15 cellular contexts compared by ENCODE assay signal in genomic region chr17:69967910-69968411, GRCh38.
A peak's percentile ranks its signal among the peaks of the same experiment; 100 is the strongest.
DNase-seq lines count a peak whose midpoint lies in the region; ATAC-seq and TF ChIP-seq lines count a peak whose summit lies in the region.
"Had no signal": no experiment of that assay in that cellular context is flagged by ENCODE, and none has a peak within 500 bp of the region (broad histone marks: within the 10 kb centered on the region; RNA-seq: fewer than 3 reads in every experiment).

No MANE protein-coding gene starts in this region.

- H3K4me3 ChIP-seq in AG09309 (ENCODE audit: control insufficient read depth, low read depth, low read length) = no peak overlapping the region
- H3K4me3 ChIP-seq in Karpas-422 (ENCODE audit: low read length) = no peak overlapping the region
- H3K4me3 ChIP-seq: GM12878, lung, SK-N-MC had no signal

- H3K4me1 ChIP-seq in Karpas-422 (ENCODE audit: low read length) = no peaks in the 10 kb centered on the region

- H3K4me2 ChIP-seq in Karpas-422 (ENCODE audit: low read depth, low read length, poor library complexity, severe bottlenecking) = no peak overlapping the region

- no peak overlapping the region for H2AFZ ChIP-seq in Karpas-422 (ENCODE audit: low read length)

- H3K79me2 ChIP-seq in Karpas-422 (ENCODE audit: low read length) = no peaks in the 10 kb centered on the region

- no peaks in the 10 kb centered on the region for H3K36me3 Mint-ChIP-seq in activated T-cell treated with anti-CD3 and anti-CD28 coated beads, Interleukin-2, amount 50 U/mL, for 72 hours (ENCODE audit: insufficient read depth in 2 of 2)

- H3K9ac ChIP-seq in Karpas-422 (ENCODE audit: low read length) = no peak overlapping the region

- no peaks in the 10 kb centered on the region for H4K20me1 ChIP-seq in Karpas-422 (ENCODE audit: insufficient read depth, low read depth, low read length)

- TF ChIP-seq CTCF in AG09309 (IDR thresholded peaks at IDR 0.05; ENCODE audit: control insufficient read depth, insufficient read depth, low read depth, low read length, missing control alignments) = no peak

- H3K4me1 Mint-ChIP-seq in activated T-cell treated with anti-CD3 and anti-CD28 coated beads, Interleukin-2, amount 50 U/mL, for 72 hours (ENCODE audit: low read depth) = no peaks in the 10 kb centered on the region
- H3K4me1 Mint-ChIP-seq: B cell had no signal

- H3K36me3 ChIP-seq in Karpas-422 (ENCODE audit: insufficient read depth, low read length) = no peaks in the 10 kb centered on the region

- no peak for ATAC-seq in activated T-cell treated with anti-CD3 and anti-CD28 coated beads, Interleukin-2, amount 50 U/mL, for 72 hours (replicated peaks in 1 of 2)
- ATAC-seq: GM12878 had no signal

- H3K9me2 ChIP-seq in Karpas-422 (replicated peaks; ENCODE audit: insufficient read depth, low read length) = no peaks in the 10 kb centered on the region; the same call in 1 of the 2 replicates

- no peak overlapping the region for H3K27ac Mint-ChIP-seq in activated T-cell treated with anti-CD3 and anti-CD28 coated beads, Interleukin-2, amount 50 U/mL, for 72 hours
- H3K27ac Mint-ChIP-seq: B cell had no signal

- H3K27ac ChIP-seq in Karpas-422 (ENCODE audit: low read length) = no peak overlapping the region
- H3K27ac ChIP-seq: SK-N-MC had no signal

- DNase-seq in AG09309 (ENCODE audit: low read depth) (peak; percentile 99), HS-27A (ENCODE audit: low read depth) (peak; percentile 51), dedifferentiated amniotic fluid mesenchymal stem cell (ENCODE audit: extremely low spot score) (peak; percentile 81), myocyte (ENCODE audit: low read depth) (peak; percentile 90), Karpas-422 (no peak), NCI-H2227 (lab: John Stamatoyannopoulos, UW; ENCODE audit: unreplicated experiment) (no peak), NCI-H1694 treated with DMSO at 0.1 percent for 48 hours (lab: John Stamatoyannopoulos, UW) (no peak)
- no peak for DNase-seq in activated T-cell treated with anti-CD3 and anti-CD28 coated beads, Interleukin-2, amount 50 U/mL, for 72 hours
- DNase-seq: activated naive CD4-positive, alpha-beta T cell; central memory CD4-positive, alpha-beta T cell; NCI-H1092 had no signal

- peaks cover 1 to 2% of the 10 kb centered on the region in 2 donors for H3K9me3 Mint-ChIP-seq in activated T-cell treated with anti-CD3 and anti-CD28 coated beads, Interleukin-2, amount 50 U/mL, for 72 hours

- H3K4me3 Mint-ChIP-seq in activated T-cell treated with anti-CD3 and anti-CD28 coated beads, Interleukin-2, amount 50 U/mL, for 72 hours = no peak overlapping the region
- H3K4me3 Mint-ChIP-seq: B cell had no signal

- no peaks in the 10 kb centered on the region; the same call in 1 of the 2 replicates for H3K9me3 ChIP-seq in Karpas-422 (ENCODE audit: low read length)

- no peaks in the 10 kb centered on the region for H3K27me3 ChIP-seq in Karpas-422 (ENCODE audit: low read length)

- no peaks in the 10 kb centered on the region for H3K27me3 Mint-ChIP-seq in activated T-cell treated with anti-CD3 and anti-CD28 coated beads, Interleukin-2, amount 50 U/mL, for 72 hours (ENCODE audit: low read depth)
- H3K27me3 Mint-ChIP-seq: B cell had no signal

Comparison
In these comparisons a context has a peak if more than half of its experiments do, and no peak if none do; other contexts are left out.
1. DNase-seq: peak in AG09309 (single experiment), HS-27A (single experiment), dedifferentiated amniotic fluid mesenchymal stem cell (single experiment) and myocyte (single experiment); none in activated T-cell treated with anti-CD3 and anti-CD28 coated beads, Interleukin-2, amount 50 U/mL, for 72 hours (0 of 2), Karpas-422 (single experiment), NCI-H2227 (single experiment) and NCI-H1694 treated with DMSO at 0.1 percent for 48 hours (single experiment).